ENCODE assay signal across 11 cellular contexts in genomic region chr11:77559686-77560425, GRCh38. TPM values are rescaled to one million over a fixed set of nuclear protein-coding genes. Genes with fewer than 3 reads are reported as not detected.
DNase-seq lines count a peak whose midpoint lies in the region; ATAC-seq and TF ChIP-seq lines count a peak whose summit lies in the region.
"Had no signal": no experiment of that assay in that cellular context is flagged by ENCODE, and none has a peak within 500 bp of the region (broad histone marks: within the 10 kb centered on the region; RNA-seq: fewer than 3 reads in every experiment).

No MANE protein-coding gene starts in this region.

- no peak overlapping the region for H3K27ac Mint-ChIP-seq in CD8-positive, alpha-beta memory T cell
- H3K27ac Mint-ChIP-seq: naive B cell had no signal

- H3K36me3 Mint-ChIP-seq in CD8-positive, alpha-beta memory T cell = no peaks in the 10 kb centered on the region
- H3K36me3 Mint-ChIP-seq: naive B cell had no signal

- POLR2A ChIA-PET in CD8-positive, alpha-beta memory T cell (lab: Charles Lee) = no interaction called here

- H3K27me3 Mint-ChIP-seq in CD8-positive, alpha-beta memory T cell = peaks cover 4 to 5% of the 10 kb centered on the region in 2 donors
- H3K27me3 Mint-ChIP-seq: naive B cell had no signal

- TF ChIP-seq CTCF in adrenal gland (IDR thresholded peaks at IDR 0.05) = no peak

- no peaks in the 10 kb centered on the region for H3K4me1 Mint-ChIP-seq in CD8-positive, alpha-beta memory T cell
- H3K4me1 Mint-ChIP-seq: naive B cell had no signal

- CTCF ChIA-PET in CD8-positive, alpha-beta memory T cell (lab: Charles Lee) = no interaction called here

- peaks cover 0 to 3% (median 0%) of the 10 kb centered on the region in 3 donors for H3K9me3 ChIP-seq in adrenal gland (replicated peaks in 1 of 3)
- no peaks in the 10 kb centered on the region for H3K9me3 ChIP-seq in CD8-positive, alpha-beta memory T cell (ENCODE audit: low read length)

- intact Hi-C loops in adrenal gland (cut with DNase I) = no loop called here

- H3K9me3 Mint-ChIP-seq in CD8-positive, alpha-beta memory T cell = peaks cover 0 to 4% (median under 1%) of the 10 kb centered on the region in 5 donors

- TF ChIP-seq POLR2A in adrenal gland (IDR thresholded peaks at IDR 0.05) = peak in 1 of 2 donors; percentile 13

- no peak overlapping the region for H3K4me3 Mint-ChIP-seq in CD8-positive, alpha-beta memory T cell
- H3K4me3 Mint-ChIP-seq: naive B cell had no signal

- ATAC-seq in GM21390 (IDR thresholded peaks at IDR 0.05; ENCODE audit: unreplicated experiment) = no peak
- ATAC-seq: GM12878 had no signal

- DNase-seq in AG08395 (ENCODE audit: low spot score) (peak; percentile 82), HS-5 (ENCODE audit: low read depth) (peak; percentile 90), adrenal gland (peak in 6 of 7 donors; percentile 66 to 82 (median 75)), glomerular visceral epithelial cell (ENCODE audit: extremely low spot score) (peak; percentile 56), NCI-H1092 (lab: John Stamatoyannopoulos, UW) (no peak), CD1c-positive myeloid dendritic cell (ENCODE audit: extremely low spot score) (no peak)
- no peak for DNase-seq in CD8-positive, alpha-beta memory T cell
- DNase-seq: naive B cell, NCI-H2029 had no signal

- WGBS in adrenal gland, 4 donors = 74 to 79% (median 76%) methylated on average over 6 of the region's 6 CpGs

- H3K27me3 ChIP-seq in adrenal gland = no peaks in the 10 kb centered on the region
- no peaks in the 10 kb centered on the region for H3K27me3 ChIP-seq in CD8-positive, alpha-beta memory T cell (ENCODE audit: insufficient read depth, low read length, poor library complexity, severe bottlenecking)

- no peak overlapping the region for H3K4me3 ChIP-seq in adrenal gland
- H3K4me3 ChIP-seq in CD8-positive, alpha-beta memory T cell (ENCODE audit: low read length) = no peak overlapping the region
- H3K4me3 ChIP-seq: GM12878 had no signal

- H3K36me3 ChIP-seq in adrenal gland (replicated peaks in 1 of 2) = no peaks in the 10 kb centered on the region
- no peaks in the 10 kb centered on the region for H3K36me3 ChIP-seq in CD8-positive, alpha-beta memory T cell (ENCODE audit: insufficient read depth, low read length)

- H3K27ac ChIP-seq in adrenal gland = peak overlapping the region in 4 of 5 donors; percentile 40 to 82 (median 62)
- H3K27ac ChIP-seq in CD8-positive, alpha-beta memory T cell (ENCODE audit: low read depth, low read length) = no peak overlapping the region

- peaks cover 0 to 3% of the 10 kb centered on the region in 2 donors for H3K4me1 ChIP-seq in adrenal gland (replicated peaks in 1 of 2)
- H3K4me1 ChIP-seq in CD8-positive, alpha-beta memory T cell (ENCODE audit: insufficient read depth, low read length) = no peaks in the 10 kb centered on the region

RNA-seq across cellular contexts. Expression of gene AQP11, which starts 29.9 kb away (rescaled TPM):
- 10 to 100 TPM; 11.6 to 57.1 (median 21.6) TPM for total RNA-seq in adrenal gland
- polyA plus RNA-seq in adrenal gland = 10 to 100 TPM in 1 of 3 donors, 1 to 10 TPM in 2; 1.9 to 43.4 (median 2.6) TPM
- total RNA-seq in CD8-positive, alpha-beta memory T cell = under 1 TPM; 0.11 to 0.50 TPM
- polyA plus RNA-seq in CD8-positive, alpha-beta memory T cell = 1.4 TPM

Comparison
In these comparisons a context has a peak if more than half of its experiments do, and no peak if none do; other contexts are left out.
1. DNase-seq: peak in AG08395 (single experiment), HS-5 (single experiment), adrenal gland (6 of 7) and glomerular visceral epithelial cell (single experiment); none in NCI-H1092 (single experiment), CD1c-positive myeloid dendritic cell (single experiment) and CD8-positive, alpha-beta memory T cell (0 of 5).
2. RNA of gene AQP11, which starts 29.9 kb away (total RNA-seq): 11.6 to 57.1 TPM in adrenal gland; 0.11 to 0.50 TPM in CD8-positive, alpha-beta memory T cell; every median in the first group is over 4 times any median in the second.